Comparison of ENCODE assay signal across 27 cellular contexts in the genomic region with DNA sequence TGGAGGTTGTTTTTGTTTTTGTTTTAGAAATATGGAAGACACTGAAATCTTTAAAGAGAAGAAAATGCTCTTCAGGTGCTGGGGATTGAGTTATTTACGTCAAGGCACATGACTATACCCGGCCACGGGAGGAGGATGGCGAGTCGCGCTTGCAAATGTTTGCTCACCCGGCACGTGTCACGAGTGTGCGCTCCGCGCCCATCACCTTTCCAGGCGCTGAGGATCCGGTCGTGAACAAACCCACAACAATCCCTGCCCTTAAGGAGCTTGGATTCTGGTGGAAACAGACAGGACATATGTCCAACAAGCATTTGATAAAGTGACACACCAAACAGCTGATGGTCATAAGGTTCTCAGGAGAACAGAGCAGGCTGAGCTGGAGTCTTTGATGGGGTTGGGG.
"Had no signal": no experiment of that assay in that cellular context is flagged by ENCODE, and none has a peak within 500 bp of the region (broad histone marks: within the 10 kb centered on the region; RNA-seq: fewer than 3 reads in every experiment).

No MANE protein-coding gene starts in this region.

- H3K27me3 ChIP-seq: adrenal gland, body of pancreas had no signal

- H3K27ac ChIP-seq: adrenal gland, body of pancreas, esophagus squamous epithelium, gastroesophageal sphincter had no signal

- DNase-seq: activated CD4-positive, alpha-beta memory T cell treated with anti-CD3 and anti-CD28 coated beads, Interleukin-2, amount 10 ng/mL, durations not matched to agents 7 days and 5 days; activated CD4-positive, alpha-beta T cell treated with anti-CD3 and anti-CD28 coated beads for 36 hours; activated CD4-positive, alpha-beta T cell treated with anti-CD3 and anti-CD28 coated beads, Interleukin-2, amount 10 ng/mL, durations not matched to agents 7 days and 5 days; activated CD4-positive, alpha-beta T cell treated with anti-CD3 and anti-CD28 coated beads, Interleukin-2, amount 50 U/mL, for 4 hours; activated CD4-positive, CD25-positive, alpha-beta regulatory T cell; activated CD4-positive, CD25-positive, alpha-beta regulatory T cell treated with anti-CD3 and anti-CD28 coated beads, Interleukin-2, amount 50 U/mL, for 72 hours; activated CD8-positive, alpha-beta memory T cell treated with anti-CD3 and anti-CD28 coated beads, Interleukin-2, amount 50 U/mL, for 48 hours; activated naive CD4-positive, alpha-beta T cell treated with anti-CD3 and anti-CD28 coated beads for 36 hours; activated naive CD8-positive, alpha-beta T cell treated with anti-CD3 and anti-CD28 coated beads for 36 hours; activated naive CD8-positive, alpha-beta T cell treated with anti-CD3 and anti-CD28 coated beads, Interleukin-2, amount 50 U/mL, for 24 hours; activated T-cell treated with anti-CD3 and anti-CD28 coated beads for 4 hours; activated T-cell treated with anti-CD3 and anti-CD28 coated beads, Interleukin-2, amount 50 U/mL, for 24 hours; activated T-cell treated with anti-CD3 and anti-CD28 coated beads, Interleukin-2, amount 50 U/mL, for 72 hours; amygdala; aorta; body of pancreas; caudate nucleus; cortex of kidney; dermis blood vessel endothelial cell; effector CD4-positive, alpha-beta T cell; effector memory CD8-positive, alpha-beta T cell; erythroblast; esophagus squamous epithelium; foreskin melanocyte; T-helper 2 cell had no signal

- H3K9me3 ChIP-seq: adrenal gland, body of pancreas, esophagus squamous epithelium, gastroesophageal sphincter had no signal

- H3K4me1 ChIP-seq: adrenal gland, body of pancreas, esophagus squamous epithelium, gastroesophageal sphincter had no signal

- H3K36me3 ChIP-seq: adrenal gland, esophagus squamous epithelium, gastroesophageal sphincter had no signal

- H3K4me3 ChIP-seq: adrenal gland, body of pancreas, esophagus squamous epithelium, gastroesophageal sphincter had no signal
